Comparison of ENCODE assay signal across 1 cellular context in the genomic region with DNA sequence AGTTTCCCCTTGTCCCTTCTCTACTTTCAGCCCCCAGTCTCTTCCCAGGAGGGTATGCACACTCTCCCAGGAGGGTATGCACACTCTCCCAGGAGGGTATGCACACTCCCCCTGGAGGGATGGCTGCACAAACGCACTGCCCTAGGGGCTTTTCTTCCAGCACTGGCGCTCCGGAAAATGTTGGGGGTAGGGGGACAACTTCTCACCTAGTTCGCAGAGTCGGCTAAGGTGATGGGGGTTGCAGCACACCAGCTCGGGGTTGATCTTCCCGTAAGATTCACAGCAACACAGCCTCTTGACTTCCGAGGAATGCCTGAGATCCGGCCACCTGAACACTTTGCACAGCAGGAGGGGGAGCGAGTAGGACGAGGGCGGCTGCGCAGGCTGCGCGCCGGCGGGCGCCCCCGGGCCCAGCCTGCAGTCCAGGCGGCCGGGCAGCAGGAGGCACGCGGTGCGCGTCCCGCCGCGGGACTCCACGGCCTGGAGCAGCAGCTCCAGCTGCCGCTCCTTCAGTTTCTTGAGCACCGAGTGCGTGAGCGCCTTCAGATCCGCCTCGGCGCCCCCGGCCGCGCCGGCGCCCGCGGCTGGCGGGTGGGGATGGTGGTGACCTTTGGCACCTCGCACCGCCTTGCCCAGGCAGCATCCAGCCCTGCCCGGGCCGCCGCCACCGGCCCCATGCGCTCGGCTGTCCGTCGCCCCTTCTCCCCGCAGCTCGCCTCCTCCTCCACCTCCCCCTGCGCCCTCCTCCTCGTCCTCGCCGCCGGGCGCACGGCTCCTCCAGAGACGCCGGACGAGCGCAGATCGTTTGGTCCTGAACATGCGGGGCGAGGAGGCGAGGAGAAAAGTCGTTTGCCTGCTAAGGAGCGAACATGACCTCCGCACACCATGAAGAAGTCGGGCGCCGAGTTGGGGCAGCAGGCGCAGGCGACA.
A peak's percentile ranks its signal among the peaks of the same experiment; 100 is the strongest.
TF ChIP-seq lines count a peak whose summit lies in the region.

No MANE protein-coding gene starts in this region.

TF ChIP-seq in HepG2, 621 proteins besides CTCF, POLR2A, EP300 and RAD21 (continued from another document):
- peak; percentile 89 for TF ChIP-seq HNRNPLL (IDR thresholded peaks at IDR 0.05; ENCODE audit: low read depth, low read length, poor library complexity, severe bottlenecking)
- TF ChIP-seq TSC22D2 (CRISPR knock-in tag; IDR thresholded peaks at IDR 0.05; ENCODE audit: borderline replicate concordance), result no peak
- peak; percentile 25; the same call in 1 of the 2 replicates for TF ChIP-seq ZNF800 (CRISPR knock-in tag; IDR thresholded peaks at IDR 0.05)
- TF ChIP-seq XRCC5 (optimal IDR thresholded peaks at IDR 0.05; ENCODE audit: low read length), result no peak
- TF ChIP-seq ZNF326 (CRISPR knock-in tag; IDR thresholded peaks at IDR 0.05; ENCODE audit: borderline replicate concordance), result no peak
- peak; percentile 37; the same call in 1 of the 2 replicates for TF ChIP-seq TBX2 (CRISPR knock-in tag; IDR thresholded peaks at IDR 0.05; ENCODE audit: borderline replicate concordance)
- TF ChIP-seq ZNF441 (CRISPR knock-in tag; IDR thresholded peaks at IDR 0.05; ENCODE audit: borderline replicate concordance), result peak; percentile 93
- 0 out of 2 replicates have a peak, but pooled peaks have one; percentile 50 for TF ChIP-seq ZNF263 (CRISPR knock-in tag; IDR thresholded peaks at IDR 0.05)
- TF ChIP-seq MAZ (IDR thresholded peaks at IDR 0.05; ENCODE audit: borderline replicate concordance, low read depth, low read length), result no peak
- TF ChIP-seq MAZ (CRISPR knock-in tag; IDR thresholded peaks at IDR 0.05; ENCODE audit: low read depth), result 0 out of 2 replicates have a peak, but pooled peaks have one; percentile 19
- no peak for TF ChIP-seq CEBPB (IDR thresholded peaks at IDR 0.05; ENCODE audit: borderline replicate concordance, low read depth, low read length)
- 0 out of 2 replicates have a peak, but pooled peaks have one; percentile 4 for TF ChIP-seq ZNF430 (CRISPR knock-in tag; IDR thresholded peaks at IDR 0.05)
- TF ChIP-seq PHF8 (CRISPR knock-in tag; IDR thresholded peaks at IDR 0.05), result peak; percentile 33
- TF ChIP-seq ARID5B (CRISPR knock-in tag; IDR thresholded peaks at IDR 0.05), result 0 out of 2 replicates have a peak, but pooled peaks have one; percentile 10
- TF ChIP-seq ZFY (CRISPR knock-in tag; IDR thresholded peaks at IDR 0.05), result peak; percentile 53
- peak; percentile 65; the same call in 1 of the 2 replicates for TF ChIP-seq ZFX (CRISPR knock-in tag; IDR thresholded peaks at IDR 0.05; ENCODE audit: low read depth)
- 0 out of 2 replicates have a peak, but pooled peaks have one; percentile 0 for TF ChIP-seq DMAP1 (CRISPR knock-in tag; IDR thresholded peaks at IDR 0.05)
- 0 out of 2 replicates have a peak, but pooled peaks have one; percentile 0 for TF ChIP-seq ZNF12 (CRISPR knock-in tag; IDR thresholded peaks at IDR 0.05)
- TF ChIP-seq, protein P1, sequence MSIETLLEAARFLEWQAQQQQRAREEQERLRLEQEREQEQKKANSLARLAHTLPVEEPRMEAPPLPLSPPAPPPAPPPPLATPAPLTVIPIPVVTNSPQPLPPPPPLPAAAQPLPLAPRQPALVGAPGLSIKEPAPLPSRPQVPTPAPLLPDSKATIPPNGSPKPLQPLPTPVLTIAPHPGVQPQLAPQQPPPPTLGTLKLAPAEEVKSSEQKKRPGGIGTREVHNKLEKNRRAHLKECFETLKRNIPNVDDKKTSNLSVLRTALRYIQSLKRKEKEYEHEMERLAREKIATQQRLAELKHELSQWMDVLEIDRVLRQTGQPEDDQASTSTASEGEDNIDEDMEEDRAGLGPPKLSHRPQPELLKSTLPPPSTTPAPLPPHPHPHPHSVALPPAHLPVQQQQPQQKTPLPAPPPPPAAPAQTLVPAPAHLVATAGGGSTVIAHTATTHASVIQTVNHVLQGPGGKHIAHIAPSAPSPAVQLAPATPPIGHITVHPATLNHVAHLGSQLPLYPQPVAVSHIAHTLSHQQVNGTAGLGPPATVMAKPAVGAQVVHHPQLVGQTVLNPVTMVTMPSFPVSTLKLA (IDR thresholded peaks at IDR 0.05), result no peak
- no peak for TF ChIP-seq MBNL3 (CRISPR knock-in tag; conservative IDR thresholded peaks at IDR 0.05)
- TF ChIP-seq KDM5A (IDR thresholded peaks at IDR 0.05; ENCODE audit: borderline replicate concordance, low read length), result no peak
- TF ChIP-seq NR2F1 (CRISPR knock-in tag; IDR thresholded peaks at IDR 0.05), result 0 out of 4 replicates have a peak, but pooled peaks of 1 of the 2 experiments have one; percentile 17
- TF ChIP-seq AGO2 (optimal IDR thresholded peaks at IDR 0.05; ENCODE audit: low read depth, low read length), result peak; percentile 85
- TF ChIP-seq, protein P2, sequence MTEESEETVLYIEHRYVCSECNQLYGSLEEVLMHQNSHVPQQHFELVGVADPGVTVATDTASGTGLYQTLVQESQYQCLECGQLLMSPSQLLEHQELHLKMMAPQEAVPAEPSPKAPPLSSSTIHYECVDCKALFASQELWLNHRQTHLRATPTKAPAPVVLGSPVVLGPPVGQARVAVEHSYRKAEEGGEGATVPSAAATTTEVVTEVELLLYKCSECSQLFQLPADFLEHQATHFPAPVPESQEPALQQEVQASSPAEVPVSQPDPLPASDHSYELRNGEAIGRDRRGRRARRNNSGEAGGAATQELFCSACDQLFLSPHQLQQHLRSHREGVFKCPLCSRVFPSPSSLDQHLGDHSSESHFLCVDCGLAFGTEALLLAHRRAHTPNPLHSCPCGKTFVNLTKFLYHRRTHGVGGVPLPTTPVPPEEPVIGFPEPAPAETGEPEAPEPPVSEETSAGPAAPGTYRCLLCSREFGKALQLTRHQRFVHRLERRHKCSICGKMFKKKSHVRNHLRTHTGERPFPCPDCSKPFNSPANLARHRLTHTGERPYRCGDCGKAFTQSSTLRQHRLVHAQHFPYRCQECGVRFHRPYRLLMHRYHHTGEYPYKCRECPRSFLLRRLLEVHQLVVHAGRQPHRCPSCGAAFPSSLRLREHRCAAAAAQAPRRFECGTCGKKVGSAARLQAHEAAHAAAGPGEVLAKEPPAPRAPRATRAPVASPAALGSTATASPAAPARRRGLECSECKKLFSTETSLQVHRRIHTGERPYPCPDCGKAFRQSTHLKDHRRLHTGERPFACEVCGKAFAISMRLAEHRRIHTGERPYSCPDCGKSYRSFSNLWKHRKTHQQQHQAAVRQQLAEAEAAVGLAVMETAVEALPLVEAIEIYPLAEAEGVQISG (CRISPR knock-in tag; IDR thresholded peaks at IDR 0.05), result peak; percentile 32
- TF ChIP-seq DNMT1 (CRISPR knock-in tag; IDR thresholded peaks at IDR 0.05), result peak; percentile 86; the same call in 1 of the 2 replicates
- 0 out of 2 replicates have a peak, but pooled peaks have one; percentile 44 for TF ChIP-seq HNRNPL (IDR thresholded peaks at IDR 0.05; ENCODE audit: low read depth, low read length)
- peak; percentile 49; the same call in 1 of the 2 replicates for TF ChIP-seq YEATS4 (CRISPR knock-in tag; IDR thresholded peaks at IDR 0.05; ENCODE audit: borderline replicate concordance)
- TF ChIP-seq ZNF564 (CRISPR knock-in tag; IDR thresholded peaks at IDR 0.05), result peak; percentile 17
- TF ChIP-seq RBFOX2 (IDR thresholded peaks at IDR 0.05; ENCODE audit: low read depth, low read length), result peak; percentile 84
- peak; percentile 53 for TF ChIP-seq TAF1 (CRISPR knock-in tag; IDR thresholded peaks at IDR 0.05)
- peak; percentile 25; the same call in 1 of the 2 replicates for TF ChIP-seq STAG1 (CRISPR knock-in tag; IDR thresholded peaks at IDR 0.05)
- TF ChIP-seq SRY (CRISPR knock-in tag; IDR thresholded peaks at IDR 0.05), result peak; percentile 60; the same call in 1 of the 2 replicates
TF ChIP-seq in HepG2: peak in this region for 72.
